ENCODE assay signal across 1 cellular context in genomic region chr10:122113161-122113944, GRCh38.
TF ChIP-seq lines count a peak whose summit lies in the region.

No MANE protein-coding gene starts in this region.

TF ChIP-seq in HepG2, 621 proteins besides CTCF, POLR2A, EP300 and RAD21 (continued from another document and continues in another):
- TF ChIP-seq, protein P1, sequence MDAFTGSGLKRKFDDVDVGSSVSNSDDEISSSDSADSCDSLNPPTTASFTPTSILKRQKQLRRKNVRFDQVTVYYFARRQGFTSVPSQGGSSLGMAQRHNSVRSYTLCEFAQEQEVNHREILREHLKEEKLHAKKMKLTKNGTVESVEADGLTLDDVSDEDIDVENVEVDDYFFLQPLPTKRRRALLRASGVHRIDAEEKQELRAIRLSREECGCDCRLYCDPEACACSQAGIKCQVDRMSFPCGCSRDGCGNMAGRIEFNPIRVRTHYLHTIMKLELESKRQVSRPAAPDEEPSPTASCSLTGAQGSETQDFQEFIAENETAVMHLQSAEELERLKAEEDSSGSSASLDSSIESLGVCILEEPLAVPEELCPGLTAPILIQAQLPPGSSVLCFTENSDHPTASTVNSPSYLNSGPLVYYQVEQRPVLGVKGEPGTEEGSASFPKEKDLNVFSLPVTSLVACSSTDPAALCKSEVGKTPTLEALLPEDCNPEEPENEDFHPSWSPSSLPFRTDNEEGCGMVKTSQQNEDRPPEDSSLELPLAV (CRISPR knock-in tag; conservative IDR thresholded peaks at IDR 0.05; ENCODE audit: low read depth): no peak
- no peak for TF ChIP-seq SMAD9 (CRISPR knock-in tag; IDR thresholded peaks at IDR 0.05)
- TF ChIP-seq BHLHE40 (IDR thresholded peaks at IDR 0.05; ENCODE audit: low read length): peak; percentile 60
- peak; percentile 2; the same call in 1 of the 2 replicates for TF ChIP-seq HOXA3 (CRISPR knock-in tag; IDR thresholded peaks at IDR 0.05)
- TF ChIP-seq NCOA2 (CRISPR knock-in tag; IDR thresholded peaks at IDR 0.05): no peak
- 0 out of 2 replicates have a peak, but pooled peaks have one; percentile 69 for TF ChIP-seq ZNF124 (CRISPR knock-in tag; IDR thresholded peaks at IDR 0.05)
- no peak for TF ChIP-seq ZNF615 (CRISPR knock-in tag; IDR thresholded peaks at IDR 0.05; ENCODE audit: borderline replicate concordance)
- no peak for TF ChIP-seq NBN (conservative IDR thresholded peaks at IDR 0.05)
- TF ChIP-seq, protein P2, sequence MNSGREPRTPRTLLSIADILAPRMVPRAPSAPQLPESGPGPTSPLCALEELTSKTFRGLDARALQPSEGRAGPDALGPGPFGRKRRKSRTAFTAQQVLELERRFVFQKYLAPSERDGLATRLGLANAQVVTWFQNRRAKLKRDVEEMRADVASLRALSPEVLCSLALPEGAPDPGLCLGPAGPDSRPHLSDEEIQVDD (CRISPR knock-in tag; IDR thresholded peaks at IDR 0.05; ENCODE audit: borderline replicate concordance): 0 out of 2 replicates have a peak, but pooled peaks have one; percentile 37
- peak; percentile 71; the same call in 1 of the 2 replicates for TF ChIP-seq ZNF605 (CRISPR knock-in tag; IDR thresholded peaks at IDR 0.05)
- peak; percentile 49; the same call in 1 of the 2 replicates for TF ChIP-seq ZNF552 (CRISPR knock-in tag; IDR thresholded peaks at IDR 0.05; ENCODE audit: borderline replicate concordance)
- TF ChIP-seq MZF1 (CRISPR knock-in tag; IDR thresholded peaks at IDR 0.05; ENCODE audit: borderline replicate concordance): 0 out of 2 replicates have a peak, but pooled peaks have one; percentile 67
- TF ChIP-seq ZXDC (CRISPR knock-in tag; IDR thresholded peaks at IDR 0.05): no peak; the same call in 1 of the 2 replicates
- TF ChIP-seq MTERF4 (CRISPR knock-in tag; IDR thresholded peaks at IDR 0.05): peak; percentile 20; the same call in 1 of the 2 replicates
- peak; percentile 46; the same call in 1 of the 2 replicates for TF ChIP-seq TBX2 (CRISPR knock-in tag; IDR thresholded peaks at IDR 0.05; ENCODE audit: borderline replicate concordance)
- TF ChIP-seq KLF15 (CRISPR knock-in tag; IDR thresholded peaks at IDR 0.05; ENCODE audit: borderline replicate concordance): peak; percentile 11; the same call in 1 of the 2 replicates
- no peak for TF ChIP-seq ZNF512 (CRISPR knock-in tag; IDR thresholded peaks at IDR 0.05)
- TF ChIP-seq ZZZ3 (CRISPR knock-in tag; IDR thresholded peaks at IDR 0.05; ENCODE audit: borderline replicate concordance): no peak
- TF ChIP-seq ETV5 (CRISPR knock-in tag; IDR thresholded peaks at IDR 0.05; ENCODE audit: borderline replicate concordance): peak; percentile 6; the same call in 1 of the 2 replicates
- TF ChIP-seq ZNF652 (CRISPR knock-in tag; IDR thresholded peaks at IDR 0.05; ENCODE audit: borderline replicate concordance, low read depth): no peak
- peak; percentile 55 for TF ChIP-seq CCDC6 (CRISPR knock-in tag; IDR thresholded peaks at IDR 0.05)
- TF ChIP-seq, protein P3, sequence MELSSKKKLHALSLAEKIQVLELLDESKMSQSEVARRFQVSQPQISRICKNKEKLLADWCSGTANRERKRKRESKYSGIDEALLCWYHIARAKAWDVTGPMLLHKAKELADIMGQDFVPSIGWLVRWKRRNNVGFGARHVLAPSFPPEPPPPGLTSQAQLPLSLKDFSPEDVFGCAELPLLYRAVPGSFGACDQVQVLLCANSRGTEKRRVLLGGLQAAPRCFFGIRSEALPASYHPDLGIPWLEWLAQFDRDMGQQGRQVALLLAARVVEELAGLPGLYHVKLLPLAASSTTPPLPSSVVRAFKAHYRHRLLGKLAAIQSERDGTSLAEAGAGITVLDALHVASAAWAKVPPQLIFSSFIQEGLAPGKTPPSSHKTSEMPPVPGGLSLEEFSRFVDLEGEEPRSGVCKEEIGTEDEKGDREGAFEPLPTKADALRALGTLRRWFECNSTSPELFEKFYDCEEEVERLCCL (CRISPR knock-in tag; IDR thresholded peaks at IDR 0.05; ENCODE audit: borderline replicate concordance): no peak
- TF ChIP-seq ZNF543 (CRISPR knock-in tag; IDR thresholded peaks at IDR 0.05): peak; percentile 92
- TF ChIP-seq HMGA1 (CRISPR knock-in tag; conservative IDR thresholded peaks at IDR 0.05): no peak
- TF ChIP-seq NCOR1 (IDR thresholded peaks at IDR 0.05; ENCODE audit: borderline replicate concordance, low read length): peak; percentile 58; the same call in 1 of the 2 replicates
- TF ChIP-seq LCORL (IDR thresholded peaks at IDR 0.05): no peak
- TF ChIP-seq LCORL (CRISPR knock-in tag; IDR thresholded peaks at IDR 0.05): peak; percentile 84
- TF ChIP-seq SSRP1 (CRISPR knock-in tag; IDR thresholded peaks at IDR 0.05): no peak
- TF ChIP-seq AHDC1 (CRISPR knock-in tag; IDR thresholded peaks at IDR 0.05; ENCODE audit: borderline replicate concordance): peak; percentile 45; the same call in 1 of the 2 replicates
- TF ChIP-seq, protein P4, sequence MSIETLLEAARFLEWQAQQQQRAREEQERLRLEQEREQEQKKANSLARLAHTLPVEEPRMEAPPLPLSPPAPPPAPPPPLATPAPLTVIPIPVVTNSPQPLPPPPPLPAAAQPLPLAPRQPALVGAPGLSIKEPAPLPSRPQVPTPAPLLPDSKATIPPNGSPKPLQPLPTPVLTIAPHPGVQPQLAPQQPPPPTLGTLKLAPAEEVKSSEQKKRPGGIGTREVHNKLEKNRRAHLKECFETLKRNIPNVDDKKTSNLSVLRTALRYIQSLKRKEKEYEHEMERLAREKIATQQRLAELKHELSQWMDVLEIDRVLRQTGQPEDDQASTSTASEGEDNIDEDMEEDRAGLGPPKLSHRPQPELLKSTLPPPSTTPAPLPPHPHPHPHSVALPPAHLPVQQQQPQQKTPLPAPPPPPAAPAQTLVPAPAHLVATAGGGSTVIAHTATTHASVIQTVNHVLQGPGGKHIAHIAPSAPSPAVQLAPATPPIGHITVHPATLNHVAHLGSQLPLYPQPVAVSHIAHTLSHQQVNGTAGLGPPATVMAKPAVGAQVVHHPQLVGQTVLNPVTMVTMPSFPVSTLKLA (IDR thresholded peaks at IDR 0.05): no peak
- 0 out of 2 replicates have a peak, but pooled peaks have one; percentile 35 for TF ChIP-seq ZNF816 (CRISPR knock-in tag; IDR thresholded peaks at IDR 0.05; ENCODE audit: borderline replicate concordance)
- no peak for TF ChIP-seq ZNF772 (CRISPR knock-in tag; IDR thresholded peaks at IDR 0.05)
- TF ChIP-seq SPEN (CRISPR knock-in tag; IDR thresholded peaks at IDR 0.05; ENCODE audit: low read depth): no peak; the same call in 1 of the 2 replicates
- no peak for TF ChIP-seq ZNF572 (CRISPR knock-in tag; IDR thresholded peaks at IDR 0.05)
- TF ChIP-seq ZNF839 (CRISPR knock-in tag; IDR thresholded peaks at IDR 0.05; ENCODE audit: borderline replicate concordance): no peak
- no peak; the same call in 1 of the 2 replicates for TF ChIP-seq ZNF639 (CRISPR knock-in tag; conservative IDR thresholded peaks at IDR 0.05)
- peak; percentile 45 for TF ChIP-seq HDAC2 (CRISPR knock-in tag; IDR thresholded peaks at IDR 0.05)
- no peak for TF ChIP-seq TP53 (CRISPR knock-in tag; conservative IDR thresholded peaks at IDR 0.05)
- TF ChIP-seq, protein P5, sequence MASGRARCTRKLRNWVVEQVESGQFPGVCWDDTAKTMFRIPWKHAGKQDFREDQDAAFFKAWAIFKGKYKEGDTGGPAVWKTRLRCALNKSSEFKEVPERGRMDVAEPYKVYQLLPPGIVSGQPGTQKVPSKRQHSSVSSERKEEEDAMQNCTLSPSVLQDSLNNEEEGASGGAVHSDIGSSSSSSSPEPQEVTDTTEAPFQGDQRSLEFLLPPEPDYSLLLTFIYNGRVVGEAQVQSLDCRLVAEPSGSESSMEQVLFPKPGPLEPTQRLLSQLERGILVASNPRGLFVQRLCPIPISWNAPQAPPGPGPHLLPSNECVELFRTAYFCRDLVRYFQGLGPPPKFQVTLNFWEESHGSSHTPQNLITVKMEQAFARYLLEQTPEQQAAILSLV (CRISPR knock-in tag; IDR thresholded peaks at IDR 0.05; ENCODE audit: borderline replicate concordance): no peak
- TF ChIP-seq YY1 (IDR thresholded peaks at IDR 0.05; ENCODE audit: insufficient read depth, insufficient replicate concordance, low read depth, low read length): peak; percentile 12
- TF ChIP-seq ZNF550 (CRISPR knock-in tag; IDR thresholded peaks at IDR 0.05; ENCODE audit: borderline replicate concordance): no peak
- TF ChIP-seq ZNF10 (CRISPR knock-in tag; IDR thresholded peaks at IDR 0.05; ENCODE audit: borderline replicate concordance, low read depth): no peak
- no peak for TF ChIP-seq HDAC6 (IDR thresholded peaks at IDR 0.05; ENCODE audit: low read depth, low read length)
- peak; percentile 70; the same call in 1 of the 2 replicates for TF ChIP-seq ZNF34 (CRISPR knock-in tag; IDR thresholded peaks at IDR 0.05; ENCODE audit: borderline replicate concordance)
- TF ChIP-seq FOXK2 (IDR thresholded peaks at IDR 0.05): no peak
- 0 out of 2 replicates have a peak, but pooled peaks have one; percentile 44 for TF ChIP-seq ZKSCAN5 (CRISPR knock-in tag; IDR thresholded peaks at IDR 0.05)
- peak; percentile 74 for TF ChIP-seq RAD51 (IDR thresholded peaks at IDR 0.05; ENCODE audit: borderline replicate concordance)
